In the genomic region with DNA sequence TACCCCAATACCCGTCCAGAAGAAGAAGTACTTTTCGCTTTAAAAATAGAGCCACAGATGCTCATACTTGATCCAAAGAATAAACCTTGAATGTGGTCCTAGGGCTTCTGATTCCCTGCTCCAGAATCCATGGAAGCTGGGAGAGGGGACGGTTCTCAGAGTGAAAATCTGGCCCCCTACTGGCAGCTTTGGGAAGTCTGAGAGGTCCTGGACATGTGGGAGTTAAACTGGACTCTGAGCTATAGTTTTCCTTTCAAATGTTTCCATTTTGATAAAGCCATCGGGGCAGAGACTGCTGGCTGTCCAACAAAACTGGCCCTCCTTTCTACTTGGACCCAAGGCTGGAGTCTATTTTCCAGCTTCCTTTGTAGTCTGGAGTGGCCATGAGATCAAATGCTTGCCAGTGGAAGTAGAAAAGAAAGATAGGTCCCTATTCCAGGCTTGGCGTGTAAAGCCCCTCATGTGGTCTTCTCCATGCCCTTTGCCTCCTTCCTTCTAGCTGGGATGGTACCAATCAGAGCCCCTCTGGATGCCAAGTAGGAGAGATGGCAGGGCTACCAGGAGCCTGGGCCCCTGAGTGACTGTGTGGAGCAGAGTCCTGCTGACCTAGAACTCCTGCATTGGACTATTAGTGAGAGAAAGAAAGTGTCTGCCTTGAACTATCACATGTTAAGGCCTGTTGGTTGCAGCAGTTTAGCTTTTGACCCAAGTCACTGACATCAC, we compare ENCODE assay signal across 9 cellular contexts. TPM values are rescaled to one million over a fixed set of nuclear protein-coding genes. Genes with fewer than 3 reads are reported as not detected.
A peak's percentile ranks its signal among the peaks of the same experiment; 100 is the strongest.
DNase-seq lines count a peak whose midpoint lies in the region; ATAC-seq, FAIRE-seq and TF ChIP-seq lines count a peak whose summit lies in the region.
"Had no signal": no experiment of that assay in that cellular context is flagged by ENCODE, and none has a peak within 500 bp of the region (broad histone marks: within the 10 kb centered on the region; RNA-seq: fewer than 3 reads in every experiment).

No MANE protein-coding gene starts in this region.

- no peaks in the 10 kb centered on the region for H3K9me3 Mint-ChIP-seq in type B pancreatic cell

- peak; percentile 60 for TF ChIP-seq CTCF in left ventricle myocardium inferior (IDR thresholded peaks at IDR 0.05; ENCODE audit: borderline replicate concordance)
- TF ChIP-seq CTCF in type B pancreatic cell (conservative IDR thresholded peaks at IDR 0.05) = peak; percentile 77

- H3K27ac ChIP-seq in left ventricle myocardium inferior (replicated peaks) (no peak overlapping the region), SJSA1 (no peak overlapping the region)

- H3K27ac Mint-ChIP-seq in type B pancreatic cell = no peak overlapping the region

- no peak for FAIRE-seq in RCC 7860 (lab: Jason Lieb, UNC)

- H3K4me1 Mint-ChIP-seq in type B pancreatic cell (ENCODE audit: unreplicated experiment) = peaks cover 29% of the 10 kb centered on the region

- H3K36me3 Mint-ChIP-seq in type B pancreatic cell = no peaks in the 10 kb centered on the region

- intact Hi-C loops in left ventricle myocardium inferior (cut with micrococcal nuclease) = no loop called here
- intact Hi-C loops in left cardiac atrium (cut with DNase I) = no loop called here

- peaks cover 6% of the 10 kb centered on the region for H3K4me1 ChIP-seq in left ventricle myocardium inferior
- H3K4me1 ChIP-seq in SJSA1 (replicated peaks) = no peaks in the 10 kb centered on the region

- DNase-seq in left ventricle myocardium inferior (no peak), left cardiac atrium (no peak), SJSA1 (ENCODE audit: low read depth in 1 of 2, low spot score in 2 of 2) (peak; percentile 24 to 56), glomerular visceral epithelial cell (ENCODE audit: extremely low spot score) (peak; percentile 45), type B pancreatic cell (ENCODE audit: extremely low spot score, unreplicated experiment) (no peak), NCI-H1092 (lab: John Stamatoyannopoulos, UW) (no peak), RCC 7860 (ENCODE audit: low spot score) (no peak)
- DNase-seq: GF-D8 had no signal

- no peak overlapping the region for H3K4me3 Mint-ChIP-seq in type B pancreatic cell

- H3K27me3 ChIP-seq in left ventricle myocardium inferior (ENCODE audit: low read depth) (no peaks in the 10 kb centered on the region), SJSA1 (replicated peaks) (no peaks in the 10 kb centered on the region)

- ATAC-seq in left cardiac atrium (no peak), HG03139 (IDR thresholded peaks at IDR 0.05; ENCODE audit: unreplicated experiment) (no peak)

- no peaks in the 10 kb centered on the region for H3K27me3 Mint-ChIP-seq in type B pancreatic cell

- H3K4me3 ChIP-seq in left ventricle myocardium inferior = no peak overlapping the region
- no peak overlapping the region for H3K4me3 ChIP-seq in SJSA1

- H3K36me3 ChIP-seq in left ventricle myocardium inferior (no peaks in the 10 kb centered on the region), SJSA1 (no peaks in the 10 kb centered on the region)

- H3K9me3 ChIP-seq in left ventricle myocardium inferior (replicated peaks) (peaks cover 5% of the 10 kb centered on the region), SJSA1 (replicated peaks) (peaks cover 10% of the 10 kb centered on the region)

RNA-seq across cellular contexts. Expression of a gene that starts 37.7 kb away (rescaled TPM):
- total RNA-seq in left ventricle myocardium inferior = 45.0 TPM
- total RNA-seq in left cardiac atrium = 10 to 100 TPM; 33.4 to 41.2 TPM
- total RNA-seq in SJSA1 (2014; rRNA removed; shearing (Covaris generic)) = 18.2 and 18.6 TPM in 2 replicates
- 16.1 and 20.1 TPM in 2 replicates for total RNA-seq in type B pancreatic cell (ENCODE audit: low replicate concordance)

Comparison
In these comparisons a context has a peak if more than half of its experiments do, and no peak if none do; other contexts are left out.
1. DNase-seq: peak in SJSA1 (2 of 2) and glomerular visceral epithelial cell (single experiment); none in left ventricle myocardium inferior (single experiment), left cardiac atrium (single experiment), type B pancreatic cell (single experiment), NCI-H1092 (single experiment) and RCC 7860 (single experiment).